In genomic region chr17:49315551-49315951, GRCh38 we compare ENCODE assay signal across 1 cellular context.
TF ChIP-seq lines count a peak whose summit lies in the region.

No MANE protein-coding gene starts in this region.

TF ChIP-seq in HepG2, 621 proteins besides CTCF, POLR2A, EP300 and RAD21 (continued from another document and continues in another):
- TF ChIP-seq, protein P1, sequence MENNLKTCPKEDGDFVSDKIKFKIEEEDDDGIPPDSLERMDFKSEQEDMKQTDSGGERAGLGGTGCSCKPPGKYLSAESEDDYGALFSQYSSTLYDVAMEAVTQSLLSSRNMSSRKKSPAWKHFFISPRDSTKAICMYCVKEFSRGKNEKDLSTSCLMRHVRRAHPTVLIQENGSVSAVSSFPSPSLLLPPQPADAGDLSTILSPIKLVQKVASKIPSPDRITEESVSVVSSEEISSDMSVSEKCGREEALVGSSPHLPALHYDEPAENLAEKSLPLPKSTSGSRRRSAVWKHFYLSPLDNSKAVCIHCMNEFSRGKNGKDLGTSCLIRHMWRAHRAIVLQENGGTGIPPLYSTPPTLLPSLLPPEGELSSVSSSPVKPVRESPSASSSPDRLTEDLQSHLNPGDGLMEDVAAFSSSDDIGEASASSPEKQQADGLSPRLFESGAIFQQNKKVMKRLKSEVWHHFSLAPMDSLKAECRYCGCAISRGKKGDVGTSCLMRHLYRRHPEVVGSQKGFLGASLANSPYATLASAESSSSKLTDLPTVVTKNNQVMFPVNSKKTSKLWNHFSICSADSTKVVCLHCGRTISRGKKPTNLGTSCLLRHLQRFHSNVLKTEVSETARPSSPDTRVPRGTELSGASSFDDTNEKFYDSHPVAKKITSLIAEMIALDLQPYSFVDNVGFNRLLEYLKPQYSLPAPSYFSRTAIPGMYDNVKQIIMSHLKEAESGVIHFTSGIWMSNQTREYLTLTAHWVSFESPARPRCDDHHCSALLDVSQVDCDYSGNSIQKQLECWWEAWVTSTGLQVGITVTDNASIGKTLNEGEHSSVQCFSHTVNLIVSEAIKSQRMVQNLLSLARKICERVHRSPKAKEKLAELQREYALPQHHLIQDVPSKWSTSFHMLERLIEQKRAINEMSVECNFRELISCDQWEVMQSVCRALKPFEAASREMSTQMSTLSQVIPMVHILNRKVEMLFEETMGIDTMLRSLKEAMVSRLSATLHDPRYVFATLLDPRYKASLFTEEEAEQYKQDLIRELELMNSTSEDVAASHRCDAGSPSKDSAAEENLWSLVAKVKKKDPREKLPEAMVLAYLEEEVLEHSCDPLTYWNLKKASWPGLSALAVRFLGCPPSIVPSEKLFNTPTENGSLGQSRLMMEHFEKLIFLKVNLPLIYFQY (CRISPR knock-in tag; IDR thresholded peaks at IDR 0.05; ENCODE audit: borderline replicate concordance), result no peak
- TF ChIP-seq HCFC1 (IDR thresholded peaks at IDR 0.05; ENCODE audit: low read depth, low read length), result no peak
- no peak for TF ChIP-seq IKZF4 (CRISPR knock-in tag; IDR thresholded peaks at IDR 0.05; ENCODE audit: borderline replicate concordance, low read depth, not compliant biosample characterization)
- TF ChIP-seq RFXAP (CRISPR knock-in tag; IDR thresholded peaks at IDR 0.05; ENCODE audit: borderline replicate concordance), result no peak
- no peak for TF ChIP-seq PRDM15 (CRISPR knock-in tag; IDR thresholded peaks at IDR 0.05)
- TF ChIP-seq MXI1 (IDR thresholded peaks at IDR 0.05; ENCODE audit: borderline replicate concordance, low read depth, low read length), result peak; percentile 20; the same call in 1 of the 3 replicates
- TF ChIP-seq ZNF281 (CRISPR knock-in tag; IDR thresholded peaks at IDR 0.05; ENCODE audit: borderline replicate concordance), result no peak
- TF ChIP-seq FOXK1 (CRISPR knock-in tag; IDR thresholded peaks at IDR 0.05; ENCODE audit: borderline replicate concordance, low read depth), result no peak
- peak; percentile 94 for TF ChIP-seq STAG1 (CRISPR knock-in tag; IDR thresholded peaks at IDR 0.05)
- no peak for TF ChIP-seq KLF16 (CRISPR knock-in tag; IDR thresholded peaks at IDR 0.05)
- TF ChIP-seq NFE2L2 (IDR thresholded peaks at IDR 0.05; ENCODE audit: low read length), result no peak
- TF ChIP-seq NR2F6 (IDR thresholded peaks at IDR 0.05), result no peak
- no peak for TF ChIP-seq NR2F6 (CRISPR knock-in tag; IDR thresholded peaks at IDR 0.05)
- TF ChIP-seq MTA3 (CRISPR knock-in tag; IDR thresholded peaks at IDR 0.05), result no peak
- no peak for TF ChIP-seq PHF20 (CRISPR knock-in tag; IDR thresholded peaks at IDR 0.05)
- TF ChIP-seq ZSCAN22 (CRISPR knock-in tag; IDR thresholded peaks at IDR 0.05), result no peak
- no peak for TF ChIP-seq ZNF747 (CRISPR knock-in tag; IDR thresholded peaks at IDR 0.05; ENCODE audit: borderline replicate concordance)
- no peak for TF ChIP-seq ZNF18 (CRISPR knock-in tag; IDR thresholded peaks at IDR 0.05; ENCODE audit: insufficient replicate concordance)
- 0 out of 2 replicates have a peak, but pooled peaks have one; percentile 44 for TF ChIP-seq MIXL1 (CRISPR knock-in tag; IDR thresholded peaks at IDR 0.05)
- TF ChIP-seq, protein P2, sequence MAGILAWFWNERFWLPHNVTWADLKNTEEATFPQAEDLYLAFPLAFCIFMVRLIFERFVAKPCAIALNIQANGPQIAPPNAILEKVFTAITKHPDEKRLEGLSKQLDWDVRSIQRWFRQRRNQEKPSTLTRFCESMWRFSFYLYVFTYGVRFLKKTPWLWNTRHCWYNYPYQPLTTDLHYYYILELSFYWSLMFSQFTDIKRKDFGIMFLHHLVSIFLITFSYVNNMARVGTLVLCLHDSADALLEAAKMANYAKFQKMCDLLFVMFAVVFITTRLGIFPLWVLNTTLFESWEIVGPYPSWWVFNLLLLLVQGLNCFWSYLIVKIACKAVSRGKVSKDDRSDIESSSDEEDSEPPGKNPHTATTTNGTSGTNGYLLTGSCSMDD (CRISPR knock-in tag; IDR thresholded peaks at IDR 0.05), result no peak
- TF ChIP-seq ZNF781 (CRISPR knock-in tag; IDR thresholded peaks at IDR 0.05; ENCODE audit: borderline replicate concordance, not compliant biosample characterization), result no peak
- TF ChIP-seq NPAS2 (CRISPR knock-in tag; IDR thresholded peaks at IDR 0.05; ENCODE audit: borderline replicate concordance), result no peak
- no peak for TF ChIP-seq HOXD1 (CRISPR knock-in tag; IDR thresholded peaks at IDR 0.05)
- TF ChIP-seq ZNF331 (CRISPR knock-in tag; IDR thresholded peaks at IDR 0.05), result no peak
- TF ChIP-seq KLF13 (CRISPR knock-in tag; IDR thresholded peaks at IDR 0.05), result no peak
- TF ChIP-seq CSRNP2 (CRISPR knock-in tag; conservative IDR thresholded peaks at IDR 0.05; ENCODE audit: low read depth), result no peak
- TF ChIP-seq RFX1 (IDR thresholded peaks at IDR 0.05), result no peak
- no peak for TF ChIP-seq ZNF580 (CRISPR knock-in tag; IDR thresholded peaks at IDR 0.05; ENCODE audit: borderline replicate concordance, low read depth)
- no peak for TF ChIP-seq TARDBP (CRISPR knock-in tag; IDR thresholded peaks at IDR 0.05)
- TF ChIP-seq ZNF431 (CRISPR knock-in tag; IDR thresholded peaks at IDR 0.05; ENCODE audit: borderline replicate concordance, low read depth), result no peak
- TF ChIP-seq ZNF724P (CRISPR knock-in tag; IDR thresholded peaks at IDR 0.05; ENCODE audit: borderline replicate concordance), result no peak
- TF ChIP-seq NBN (conservative IDR thresholded peaks at IDR 0.05), result no peak
- TF ChIP-seq, protein P3, sequence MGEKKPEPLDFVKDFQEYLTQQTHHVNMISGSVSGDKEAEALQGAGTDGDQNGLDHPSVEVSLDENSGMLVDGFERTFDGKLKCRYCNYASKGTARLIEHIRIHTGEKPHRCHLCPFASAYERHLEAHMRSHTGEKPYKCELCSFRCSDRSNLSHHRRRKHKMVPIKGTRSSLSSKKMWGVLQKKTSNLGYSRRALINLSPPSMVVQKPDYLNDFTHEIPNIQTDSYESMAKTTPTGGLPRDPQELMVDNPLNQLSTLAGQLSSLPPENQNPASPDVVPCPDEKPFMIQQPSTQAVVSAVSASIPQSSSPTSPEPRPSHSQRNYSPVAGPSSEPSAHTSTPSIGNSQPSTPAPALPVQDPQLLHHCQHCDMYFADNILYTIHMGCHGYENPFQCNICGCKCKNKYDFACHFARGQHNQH (CRISPR knock-in tag; IDR thresholded peaks at IDR 0.05), result 0 out of 2 replicates have a peak, but pooled peaks have one; percentile 26
- TF ChIP-seq RBFOX2 (IDR thresholded peaks at IDR 0.05; ENCODE audit: low read depth, low read length), result no peak
- no peak for TF ChIP-seq TSC22D2 (CRISPR knock-in tag; IDR thresholded peaks at IDR 0.05; ENCODE audit: borderline replicate concordance)
- peak; percentile 52; the same call in 1 of the 2 replicates for TF ChIP-seq RXRB (CRISPR knock-in tag; IDR thresholded peaks at IDR 0.05; ENCODE audit: borderline replicate concordance)
- TF ChIP-seq ZNF530 (CRISPR knock-in tag; IDR thresholded peaks at IDR 0.05; ENCODE audit: low read depth), result no peak
- no peak for TF ChIP-seq HMG20A (CRISPR knock-in tag; IDR thresholded peaks at IDR 0.05; ENCODE audit: borderline replicate concordance)
- TF ChIP-seq GTF3A (CRISPR knock-in tag; conservative IDR thresholded peaks at IDR 0.05), result no peak
- TF ChIP-seq ZNF549 (CRISPR knock-in tag; IDR thresholded peaks at IDR 0.05), result no peak
- no peak for TF ChIP-seq GLI4 (CRISPR knock-in tag; IDR thresholded peaks at IDR 0.05; ENCODE audit: borderline replicate concordance)
- TF ChIP-seq SOX5 (CRISPR knock-in tag; IDR thresholded peaks at IDR 0.05; ENCODE audit: borderline replicate concordance), result no peak
- no peak for TF ChIP-seq BCL3 (CRISPR knock-in tag; IDR thresholded peaks at IDR 0.05)
- no peak for TF ChIP-seq ETV6 (CRISPR knock-in tag; conservative IDR thresholded peaks at IDR 0.05)
- TF ChIP-seq ZNF335 (CRISPR knock-in tag; IDR thresholded peaks at IDR 0.05), result 0 out of 2 replicates have a peak, but pooled peaks have one; percentile 54
